In the genomic region with DNA sequence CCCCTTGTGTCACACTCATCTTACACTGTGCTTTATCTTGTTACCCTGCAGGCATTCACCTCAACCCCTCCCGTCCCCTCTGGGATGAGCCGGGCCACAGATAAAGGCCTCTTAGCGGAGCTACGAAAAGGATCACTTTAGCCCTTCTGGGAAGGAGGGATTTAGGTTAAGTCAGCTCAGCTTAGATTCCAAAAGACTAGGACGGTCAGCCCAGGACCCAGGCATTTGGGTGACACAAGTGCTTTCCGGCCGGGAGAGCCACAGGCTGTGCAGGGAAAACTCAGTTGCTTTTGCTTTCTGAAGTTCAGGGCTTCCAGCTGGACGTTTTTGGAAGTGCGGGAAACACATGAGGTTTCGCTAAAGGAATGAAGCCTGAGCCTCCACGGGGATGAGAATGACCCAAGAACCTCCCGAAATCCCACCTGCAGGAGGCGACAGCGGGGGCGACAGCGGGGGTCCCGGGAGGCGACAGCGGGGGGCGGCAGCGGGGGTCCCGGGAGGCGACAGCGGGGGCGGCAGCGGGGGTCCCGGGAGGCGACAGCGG, we compare ENCODE assay signal across 15 cellular contexts. TPM values are rescaled to one million over a fixed set of nuclear protein-coding genes. Genes with fewer than 3 reads are reported as not detected.
DNase-seq lines count a peak whose midpoint lies in the region; ATAC-seq and TF ChIP-seq lines count a peak whose summit lies in the region.
"Had no signal": no experiment of that assay in that cellular context is flagged by ENCODE, and none has a peak within 500 bp of the region (broad histone marks: within the 10 kb centered on the region; RNA-seq: fewer than 3 reads in every experiment).

No MANE protein-coding gene starts in this region.

- H3K4me3 ChIP-seq in breast epithelium, result no peak overlapping the region
- no peak overlapping the region for H3K4me3 ChIP-seq in endodermal cell (ENCODE audit: low read length)
- H3K4me3 ChIP-seq: BLaER1 treated with 17β-estradiol and CSF1 and Interleukin-3, amounts not matched to agents 10 nM and 100 nM; GM23338 had no signal

- no peak for TF ChIP-seq CTCF in breast epithelium (IDR thresholded peaks at IDR 0.05)
- peak; percentile 55 for TF ChIP-seq CTCF in endodermal cell (conservative IDR thresholded peaks at IDR 0.05)

- H3K27me3 ChIP-seq in breast epithelium (no peaks in the 10 kb centered on the region), endodermal cell (ENCODE audit: control insufficient read depth, insufficient read depth, low read length, poor library complexity, severe bottlenecking) (no peaks in the 10 kb centered on the region)
- H3K27me3 ChIP-seq: BLaER1 treated with 17β-estradiol and CSF1 and Interleukin-3, amounts not matched to agents 10 nM and 100 nM had no signal

- H3K9me3 ChIP-seq in breast epithelium (no peaks in the 10 kb centered on the region), endodermal cell (ENCODE audit: control insufficient read depth, low read length) (no peaks in the 10 kb centered on the region)
- H3K9me3 ChIP-seq: BLaER1 treated with 17β-estradiol and CSF1 and Interleukin-3, amounts not matched to agents 10 nM and 100 nM had no signal

- H3K4me1 ChIP-seq in breast epithelium, result no peaks in the 10 kb centered on the region
- no peaks in the 10 kb centered on the region for H3K4me1 ChIP-seq in endodermal cell (ENCODE audit: control insufficient read depth, insufficient read depth, low read length)

- no peak overlapping the region for H3K9ac ChIP-seq in endodermal cell (ENCODE audit: extremely low read depth, low read length, poor library complexity, severe bottlenecking)
- H3K9ac ChIP-seq: BLaER1 treated with 17β-estradiol and CSF1 and Interleukin-3, amounts not matched to agents 10 nM and 100 nM; KMS-11 had no signal

- no peak overlapping the region for H3K4me3 Mint-ChIP-seq in endodermal cell
- H3K4me3 Mint-ChIP-seq in stimulated activated effector memory CD8-positive, alpha-beta T cell treated with anti-CD3 and anti-CD28 coated beads, Interleukin-12 subunit alpha, Interleukin-12 subunit beta, amount 100 ng/mL, for 72 hours, result no peak overlapping the region
- H3K4me3 Mint-ChIP-seq: GM23338 had no signal

- no peak for ATAC-seq in stimulated activated effector memory CD8-positive, alpha-beta T cell treated with anti-CD3 and anti-CD28 coated beads, Interleukin-12 subunit alpha, Interleukin-12 subunit beta, amount 100 ng/mL, for 72 hours
- no peak for ATAC-seq in esophagus mucosa
- ATAC-seq: GM23338; naive thymus-derived CD4-positive, alpha-beta T cell had no signal

- peak overlapping the region; percentile 39 for H3K27ac Mint-ChIP-seq in endodermal cell
- peak overlapping the region; percentile 88 for H3K27ac Mint-ChIP-seq in stimulated activated effector memory CD8-positive, alpha-beta T cell treated with anti-CD3 and anti-CD28 coated beads, Interleukin-12 subunit alpha, Interleukin-12 subunit beta, amount 100 ng/mL, for 72 hours
- H3K27ac Mint-ChIP-seq: GM23338 had no signal

- no peaks in the 10 kb centered on the region for H3K4me1 Mint-ChIP-seq in endodermal cell
- peaks cover 28% of the 10 kb centered on the region for H3K4me1 Mint-ChIP-seq in stimulated activated effector memory CD8-positive, alpha-beta T cell treated with anti-CD3 and anti-CD28 coated beads, Interleukin-12 subunit alpha, Interleukin-12 subunit beta, amount 100 ng/mL, for 72 hours
- H3K4me1 Mint-ChIP-seq: GM23338 had no signal

- H3K27ac ChIP-seq in breast epithelium (no peak overlapping the region), endodermal cell (ENCODE audit: low read depth, low read length) (no peak overlapping the region)
- H3K27ac ChIP-seq: BLaER1 treated with 17β-estradiol and CSF1 and Interleukin-3, amounts not matched to agents 10 nM and 100 nM; KMS-11 had no signal

- no peaks in the 10 kb centered on the region for H3K36me3 Mint-ChIP-seq in endodermal cell (ENCODE audit: low read depth)
- H3K36me3 Mint-ChIP-seq in stimulated activated effector memory CD8-positive, alpha-beta T cell treated with anti-CD3 and anti-CD28 coated beads, Interleukin-12 subunit alpha, Interleukin-12 subunit beta, amount 100 ng/mL, for 72 hours, result peaks cover 6% of the 10 kb centered on the region
- H3K36me3 Mint-ChIP-seq: naive thymus-derived CD4-positive, alpha-beta T cell had no signal

- peak; percentile 84 to 86 for DNase-seq in T47D (ENCODE audit: low read depth in 1 of 2, low spot score in 1 of 2)
- DNase-seq in breast epithelium (ENCODE audit: low spot score in 2 of 2), result no peak
- DNase-seq in OCI-M1 (lab: John Stamatoyannopoulos, UW), result peak; percentile 22
- DNase-seq in endodermal cell, result peak; percentile 67
- no peak for DNase-seq in stimulated activated effector memory CD8-positive, alpha-beta T cell treated with anti-CD3 and anti-CD28 coated beads, Interleukin-12 subunit alpha, Interleukin-12 subunit beta, amount 100 ng/mL, for 72 hours (ENCODE audit: low spot score in 2 of 2)
- no peak for DNase-seq in NCI-H2227 (lab: John Stamatoyannopoulos, UW; ENCODE audit: unreplicated experiment)
- DNase-seq in NCI-H2171 (lab: John Stamatoyannopoulos, UW), result no peak
- DNase-seq: naive thymus-derived CD4-positive, alpha-beta T cell; NCI-H2029 treated with DMSO at 0.1 percent for 48 hours; stimulated activated CD4-positive, alpha-beta T cell treated with anti-CD3 and anti-CD28 coated beads, Interleukin-12 subunit alpha, Interleukin-12 subunit beta, amount 100 ng/mL, for 4 hours; stimulated activated CD8-positive, alpha-beta memory T cell treated with anti-CD3 and anti-CD28 coated beads, Interleukin-4, amount 100 ng/mL, for 48 hours had no signal

- no peak for TF ChIP-seq POLR2A in breast epithelium (IDR thresholded peaks at IDR 0.05)

- intact Hi-C loops in breast epithelium (cut with DNase I; ENCODE audit: low total_unique reads), result no loop called here

- H3K27me3 Mint-ChIP-seq in endodermal cell (ENCODE audit: insufficient read depth), result peaks cover 2% of the 10 kb centered on the region

- H3K9me3 Mint-ChIP-seq in endodermal cell, result no peaks in the 10 kb centered on the region
- no peaks in the 10 kb centered on the region for H3K9me3 Mint-ChIP-seq in stimulated activated effector memory CD8-positive, alpha-beta T cell treated with anti-CD3 and anti-CD28 coated beads, Interleukin-12 subunit alpha, Interleukin-12 subunit beta, amount 100 ng/mL, for 72 hours
- H3K9me3 Mint-ChIP-seq: naive thymus-derived CD4-positive, alpha-beta T cell had no signal

- H3K36me3 ChIP-seq in breast epithelium (no peaks in the 10 kb centered on the region), endodermal cell (ENCODE audit: control insufficient read depth, insufficient read depth, low read length) (no peaks in the 10 kb centered on the region)
- H3K36me3 ChIP-seq: BLaER1 treated with 17β-estradiol and CSF1 and Interleukin-3, amounts not matched to agents 10 nM and 100 nM had no signal

- in situ Hi-C loops in T47D (cut with HindIII; ENCODE audit: low pct_unique_long_range_greater_than_20kb, low sequenced_read_pairs), result no loop called here

- 83 to 86% methylated on average over 9 to 27 of the region's 29 CpGs for whole genome bisulfite sequencing in endodermal cell (ENCODE audit: insufficient coverage in 1 of 2, insufficient read length in 1 of 2), 2 experiments

RNA-seq across cellular contexts. Expression of gene METRNL, which starts 11.6 kb away (rescaled TPM):
- 100 to 1,000 TPM in 1 of 3 donors, 10 to 100 TPM in 2; 41.6 to 102 (median 54.1) TPM for total RNA-seq in breast epithelium
- total RNA-seq in endodermal cell, result 10 to 100 TPM in 1 of 2 donors, 1 to 10 TPM in 1; 7.3 to 10.3 TPM
- polyA plus RNA-seq in endodermal cell (2013, experiment 1 of 2), result 17.8 TPM
- 16.6 TPM for polyA plus RNA-seq in endodermal cell (2013, experiment 2 of 2)
- 152 TPM for total RNA-seq in esophagus mucosa
- polyA plus RNA-seq: naive thymus-derived CD4-positive, alpha-beta T cell had no signal

Comparison
In these comparisons a context has a peak if more than half of its experiments do, and no peak if none do; other contexts are left out.
1. DNase-seq: peak in T47D (2 of 2), OCI-M1 (single experiment) and endodermal cell (single experiment); none in breast epithelium (0 of 2), stimulated activated effector memory CD8-positive, alpha-beta T cell treated with anti-CD3 and anti-CD28 coated beads, Interleukin-12 subunit alpha, Interleukin-12 subunit beta, amount 100 ng/mL, for 72 hours (0 of 2), NCI-H2227 (single experiment) and NCI-H2171 (single experiment).